In the genomic region with DNA sequence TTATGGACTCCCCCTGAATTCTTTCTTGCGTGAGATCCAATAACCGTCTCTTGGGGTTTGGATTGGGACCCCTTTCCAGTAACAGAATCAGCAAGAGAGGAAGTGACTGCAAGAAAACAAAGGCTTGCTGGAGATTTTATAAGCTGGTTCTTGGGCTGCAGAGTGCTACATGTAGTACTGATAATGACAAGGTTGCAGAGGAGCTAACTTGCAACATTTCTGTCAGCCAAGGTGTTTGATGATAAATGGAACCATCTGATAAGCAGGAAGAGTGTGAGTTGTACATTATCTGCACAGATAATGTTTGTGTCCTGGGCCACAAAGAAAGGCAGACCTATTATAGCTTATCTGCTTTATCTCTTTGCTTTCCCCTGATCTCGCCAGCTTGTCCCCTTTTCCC, we compare ENCODE assay signal across 1 cellular context.
TF ChIP-seq lines count a peak whose summit lies in the region.

No MANE protein-coding gene starts in this region.

TF ChIP-seq in WTC11, 78 proteins besides CTCF, POLR2A, EP300 and RAD21 (continued from another document):
- TF ChIP-seq, protein P1, sequence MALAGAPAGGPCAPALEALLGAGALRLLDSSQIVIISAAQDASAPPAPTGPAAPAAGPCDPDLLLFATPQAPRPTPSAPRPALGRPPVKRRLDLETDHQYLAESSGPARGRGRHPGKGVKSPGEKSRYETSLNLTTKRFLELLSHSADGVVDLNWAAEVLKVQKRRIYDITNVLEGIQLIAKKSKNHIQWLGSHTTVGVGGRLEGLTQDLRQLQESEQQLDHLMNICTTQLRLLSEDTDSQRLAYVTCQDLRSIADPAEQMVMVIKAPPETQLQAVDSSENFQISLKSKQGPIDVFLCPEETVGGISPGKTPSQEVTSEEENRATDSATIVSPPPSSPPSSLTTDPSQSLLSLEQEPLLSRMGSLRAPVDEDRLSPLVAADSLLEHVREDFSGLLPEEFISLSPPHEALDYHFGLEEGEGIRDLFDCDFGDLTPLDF (CRISPR knock-in tag; IDR thresholded peaks at IDR 0.05), result no peak
- TF ChIP-seq ZNF138 (CRISPR knock-in tag; conservative IDR thresholded peaks at IDR 0.05) (no peak), NFATC4 (CRISPR knock-in tag; IDR thresholded peaks at IDR 0.05) (no peak), GRHL2 (CRISPR knock-in tag; IDR thresholded peaks at IDR 0.05; ENCODE audit: insufficient replicate concordance, severe bottlenecking) (no peak), NR2C2 (CRISPR knock-in tag; IDR thresholded peaks at IDR 0.05) (no peak), SOX15 (CRISPR knock-in tag; IDR thresholded peaks at IDR 0.05) (no peak), RELA (CRISPR knock-in tag; IDR thresholded peaks at IDR 0.05; ENCODE audit: borderline replicate concordance) (no peak)
- TF ChIP-seq, protein P2, sequence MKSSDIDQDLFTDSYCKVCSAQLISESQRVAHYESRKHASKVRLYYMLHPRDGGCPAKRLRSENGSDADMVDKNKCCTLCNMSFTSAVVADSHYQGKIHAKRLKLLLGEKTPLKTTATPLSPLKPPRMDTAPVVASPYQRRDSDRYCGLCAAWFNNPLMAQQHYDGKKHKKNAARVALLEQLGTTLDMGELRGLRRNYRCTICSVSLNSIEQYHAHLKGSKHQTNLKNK (CRISPR knock-in tag; IDR thresholded peaks at IDR 0.05), result no peak
- TF ChIP-seq, protein P3, sequence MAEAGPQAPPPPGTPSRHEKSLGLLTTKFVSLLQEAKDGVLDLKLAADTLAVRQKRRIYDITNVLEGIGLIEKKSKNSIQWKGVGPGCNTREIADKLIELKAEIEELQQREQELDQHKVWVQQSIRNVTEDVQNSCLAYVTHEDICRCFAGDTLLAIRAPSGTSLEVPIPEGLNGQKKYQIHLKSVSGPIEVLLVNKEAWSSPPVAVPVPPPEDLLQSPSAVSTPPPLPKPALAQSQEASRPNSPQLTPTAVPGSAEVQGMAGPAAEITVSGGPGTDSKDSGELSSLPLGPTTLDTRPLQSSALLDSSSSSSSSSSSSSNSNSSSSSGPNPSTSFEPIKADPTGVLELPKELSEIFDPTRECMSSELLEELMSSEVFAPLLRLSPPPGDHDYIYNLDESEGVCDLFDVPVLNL (CRISPR knock-in tag; IDR thresholded peaks at IDR 0.05; ENCODE audit: borderline replicate concordance, low read depth), result no peak
- TF ChIP-seq, protein P4, sequence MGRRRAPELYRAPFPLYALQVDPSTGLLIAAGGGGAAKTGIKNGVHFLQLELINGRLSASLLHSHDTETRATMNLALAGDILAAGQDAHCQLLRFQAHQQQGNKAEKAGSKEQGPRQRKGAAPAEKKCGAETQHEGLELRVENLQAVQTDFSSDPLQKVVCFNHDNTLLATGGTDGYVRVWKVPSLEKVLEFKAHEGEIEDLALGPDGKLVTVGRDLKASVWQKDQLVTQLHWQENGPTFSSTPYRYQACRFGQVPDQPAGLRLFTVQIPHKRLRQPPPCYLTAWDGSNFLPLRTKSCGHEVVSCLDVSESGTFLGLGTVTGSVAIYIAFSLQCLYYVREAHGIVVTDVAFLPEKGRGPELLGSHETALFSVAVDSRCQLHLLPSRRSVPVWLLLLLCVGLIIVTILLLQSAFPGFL (CRISPR knock-in tag; IDR thresholded peaks at IDR 0.05; ENCODE audit: borderline replicate concordance), result no peak
- TF ChIP-seq, protein P5, sequence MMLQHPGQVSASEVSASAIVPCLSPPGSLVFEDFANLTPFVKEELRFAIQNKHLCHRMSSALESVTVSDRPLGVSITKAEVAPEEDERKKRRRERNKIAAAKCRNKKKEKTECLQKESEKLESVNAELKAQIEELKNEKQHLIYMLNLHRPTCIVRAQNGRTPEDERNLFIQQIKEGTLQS (CRISPR knock-in tag; conservative IDR thresholded peaks at IDR 0.05), result no peak
